Comparison of ENCODE assay signal across 8 cellular contexts in genomic region chr12:76621582-76622024, GRCh38.
A peak's percentile ranks its signal among the peaks of the same experiment; 100 is the strongest.
DNase-seq lines count a peak whose midpoint lies in the region; ATAC-seq and TF ChIP-seq lines count a peak whose summit lies in the region.

No MANE protein-coding gene starts in this region.

- no peak overlapping the region for H3K27ac Mint-ChIP-seq in natural killer cell treated with Interleukin-12 subunit alpha and Interleukin-12 subunit beta and Interleukin-15 and Interleukin-18, amount 100 ng/mL, for 72 hours

- no peak overlapping the region for H3K4me2 ChIP-seq in OCI-LY1 (ENCODE audit: low read length)

- intact Hi-C loops in esophagus muscularis mucosa (cut with DNase I): loop anchor here (5.0 kb wide), 1 partner anchor 391 kb away; no protein-coding TSS in a partner anchor

- no peaks in the 10 kb centered on the region for H3K9me3 ChIP-seq in OCI-LY1 (ENCODE audit: low read length)
- no peaks in the 10 kb centered on the region for H3K9me3 ChIP-seq in esophagus muscularis mucosa

- H3K27ac ChIP-seq in OCI-LY1 (ENCODE audit: low read depth, low read length, poor library complexity, severe bottlenecking): no peak overlapping the region
- no peak overlapping the region for H3K27ac ChIP-seq in esophagus muscularis mucosa (replicated peaks in 1 of 4)

- no peak for TF ChIP-seq POLR2A in esophagus muscularis mucosa (IDR thresholded peaks at IDR 0.05; ENCODE audit: low read depth)

- H3K27me3 Mint-ChIP-seq in natural killer cell treated with Interleukin-12 subunit alpha and Interleukin-12 subunit beta and Interleukin-15 and Interleukin-18, amount 100 ng/mL, for 72 hours: peaks cover 0 to 17% of the 10 kb centered on the region in 2 donors

- no peaks in the 10 kb centered on the region for H3F3A ChIP-seq in OCI-LY1 (ENCODE audit: insufficient read depth, low read length)

- TF ChIP-seq CTCF in OCI-LY1 (IDR thresholded peaks at IDR 0.05; ENCODE audit: low read length) (peak; percentile 98), esophagus muscularis mucosa (IDR thresholded peaks at IDR 0.05) (peak; percentile 96 to 98 (median 98))

- no peak for TF ChIP-seq EP300 in Ishikawa (IDR thresholded peaks at IDR 0.05; ENCODE audit: borderline replicate concordance)
- no peak for TF ChIP-seq EP300 in esophagus muscularis mucosa (IDR thresholded peaks at IDR 0.05)

- H4K20me1 ChIP-seq in OCI-LY1 (ENCODE audit: insufficient read depth, low read length): no peaks in the 10 kb centered on the region

- no peak overlapping the region for H2AFZ ChIP-seq in OCI-LY1 (ENCODE audit: low read length)

- H3K4me3 Mint-ChIP-seq in natural killer cell treated with Interleukin-12 subunit alpha and Interleukin-12 subunit beta and Interleukin-15 and Interleukin-18, amount 100 ng/mL, for 72 hours: no peak overlapping the region

- H3K4me1 Mint-ChIP-seq in natural killer cell treated with Interleukin-12 subunit alpha and Interleukin-12 subunit beta and Interleukin-15 and Interleukin-18, amount 100 ng/mL, for 72 hours (ENCODE audit: low read depth in 2 of 2): peaks cover 0 to 3% of the 10 kb centered on the region in 2 donors

- DNase-seq in DMS 273 (lab: John Stamatoyannopoulos, UW; ENCODE audit: unreplicated experiment) (peak; percentile 76), activated T-cell treated with anti-CD3 and anti-CD28 coated beads for 24 hours (ENCODE audit: low read depth) (peak; percentile 55), esophagus muscularis mucosa (ENCODE audit: extremely low spot score) (peak; percentile 93)
- peak; percentile 65 for DNase-seq in natural killer cell treated with Interleukin-12 subunit alpha and Interleukin-12 subunit beta and Interleukin-15 and Interleukin-18, amount 100 ng/mL, for 72 hours (ENCODE audit: low spot score)
- peak; percentile 65 for DNase-seq in stimulated activated naive CD8-positive, alpha-beta T cell treated with anti-CD3 and anti-CD28 coated beads, Interleukin-15, Interleukin-2, amounts not matched to agents 100 U/mL and 50 U/mL, for 24 hours

- no peak overlapping the region for H3K9ac ChIP-seq in OCI-LY1 (ENCODE audit: low read length)

- H3K36me3 ChIP-seq in OCI-LY1 (ENCODE audit: insufficient read depth, low read length): no peaks in the 10 kb centered on the region
- H3K36me3 ChIP-seq in esophagus muscularis mucosa: no peaks in the 10 kb centered on the region

- H3K4me3 ChIP-seq in OCI-LY1 (ENCODE audit: low read depth, low read length, poor library complexity, severe bottlenecking) (no peak overlapping the region), esophagus muscularis mucosa (no peak overlapping the region)

- H3K79me2 ChIP-seq in OCI-LY1 (ENCODE audit: insufficient read depth, low read length): no peaks in the 10 kb centered on the region

- H3K4me1 ChIP-seq in OCI-LY1 (ENCODE audit: insufficient read depth, low read length, severe bottlenecking) (no peaks in the 10 kb centered on the region), esophagus muscularis mucosa (peaks cover 0 to 7% (median 5%) of the 10 kb centered on the region in 4 donors)

- no peaks in the 10 kb centered on the region for H3K36me3 Mint-ChIP-seq in natural killer cell treated with Interleukin-12 subunit alpha and Interleukin-12 subunit beta and Interleukin-15 and Interleukin-18, amount 100 ng/mL, for 72 hours

- H3K27me3 ChIP-seq in OCI-LY1 (ENCODE audit: insufficient read depth, low read length) (no peaks in the 10 kb centered on the region), esophagus muscularis mucosa (no peaks in the 10 kb centered on the region)

- H3K9me2 ChIP-seq in OCI-LY1 (ENCODE audit: low read depth, low read length): no peaks in the 10 kb centered on the region

- peak; percentile 84 for ATAC-seq in GM21423 (IDR thresholded peaks at IDR 0.05; ENCODE audit: unreplicated experiment)
- peak; percentile 67 to 75 for ATAC-seq in natural killer cell treated with Interleukin-12 subunit alpha and Interleukin-12 subunit beta and Interleukin-15 and Interleukin-18, amount 100 ng/mL, for 72 hours
- ATAC-seq in stimulated activated naive CD8-positive, alpha-beta T cell treated with anti-CD3 and anti-CD28 coated beads, Interleukin-15, Interleukin-2, amounts not matched to agents 100 U/mL and 50 U/mL, for 24 hours: peak; percentile 69

- 0% methylated on average over 1 of the region's 1 CpG for WGBS in esophagus muscularis mucosa

- no peaks in the 10 kb centered on the region for H3K9me3 Mint-ChIP-seq in natural killer cell treated with Interleukin-12 subunit alpha and Interleukin-12 subunit beta and Interleukin-15 and Interleukin-18, amount 100 ng/mL, for 72 hours

- peak; percentile 98 for TF ChIP-seq RAD21 in Ishikawa (IDR thresholded peaks at IDR 0.05; ENCODE audit: low read depth)

TF ChIP-seq in Ishikawa, 13 proteins besides CTCF, POLR2A, EP300 and RAD21:
- TF ChIP-seq YY1 (IDR thresholded peaks at IDR 0.05; ENCODE audit: low read depth) (no peak), NFIC (IDR thresholded peaks at IDR 0.05) (0 out of 2 replicates have a peak, but pooled peaks have one; percentile 25), FOXM1 (IDR thresholded peaks at IDR 0.05; ENCODE audit: borderline replicate concordance, low read depth) (peak; percentile 17; the same call in 1 of the 2 replicates)
